20 cellular contexts compared by ENCODE assay signal in the genomic region with DNA sequence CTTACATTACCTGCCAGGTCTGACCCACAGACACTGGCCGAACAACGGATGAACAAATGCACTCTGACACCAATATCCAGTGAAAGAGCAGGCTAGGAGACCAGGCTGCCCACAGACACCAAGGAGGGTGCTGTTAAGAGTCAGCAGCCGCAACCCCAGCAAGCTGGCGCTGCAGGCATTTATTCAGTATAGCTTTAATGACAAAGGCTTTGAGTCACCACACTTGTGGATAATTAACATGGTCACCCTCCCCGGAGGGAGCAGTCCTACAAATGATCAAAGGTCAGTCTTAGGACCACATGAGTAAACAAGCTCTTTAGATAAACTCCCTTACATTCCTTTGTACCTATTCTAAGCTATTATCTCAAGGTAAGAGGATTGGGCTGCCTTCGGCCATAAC.
"Had no signal": no experiment of that assay in that cellular context is flagged by ENCODE, and none has a peak within 500 bp of the region (broad histone marks: within the 10 kb centered on the region; RNA-seq: fewer than 3 reads in every experiment).

No MANE protein-coding gene starts in this region.

- H3K27me3 ChIP-seq: foreskin keratinocyte, heart left ventricle, pancreas, suprapubic skin, thyroid gland had no signal

- H3K9me3 ChIP-seq: heart left ventricle, left ventricle myocardium inferior, lower lobe of right lung, pancreas, suprapubic skin, thyroid gland had no signal

- H3K36me3 ChIP-seq: heart left ventricle, left ventricle myocardium inferior, lower lobe of right lung, pancreas, suprapubic skin, thyroid gland had no signal

- H3K27ac ChIP-seq: foreskin keratinocyte, heart left ventricle, left ventricle myocardium inferior, lower lobe of right lung, pancreas, suprapubic skin, thyroid gland had no signal

- ATAC-seq: foreskin keratinocyte; heart left ventricle; lower lobe of right lung; natural killer cell; pancreas; right cardiac atrium; stimulated activated effector memory CD8-positive, alpha-beta T cell treated with anti-CD3 and anti-CD28 coated beads, Interleukin-12 subunit alpha, Interleukin-12 subunit beta, amount 100 ng/mL, for 72 hours; stimulated activated naive CD8-positive, alpha-beta T cell treated with anti-CD3 and anti-CD28 coated beads, Interleukin-15, Interleukin-2, amounts not matched to agents 100 U/mL and 50 U/mL, for 24 hours had no signal

- H3K4me3 ChIP-seq: heart left ventricle, left ventricle myocardium inferior, lower lobe of right lung, pancreas, suprapubic skin, thyroid gland had no signal

- H3K4me1 ChIP-seq: foreskin keratinocyte, heart left ventricle, left ventricle myocardium inferior, lower lobe of right lung, pancreas, suprapubic skin, thyroid gland had no signal

- FAIRE-seq: colon, endothelial cell of umbilical vein, keratinocyte, pancreas, urothelium cell line had no signal

- DNase-seq: erythroblast; foreskin keratinocyte; heart left ventricle; hypothalamus; left ventricle myocardium inferior; lower lobe of right lung; natural killer cell; occipital lobe; pancreas; right cardiac atrium; stimulated activated CD4-positive, alpha-beta T cell treated with anti-CD3 and anti-CD28 coated beads, Interleukin-4, amount 100 ng/mL, for 1 hour; stimulated activated CD8-positive, alpha-beta memory T cell treated with anti-CD3 and anti-CD28 coated beads, Interleukin-4, amount 100 ng/mL, for 48 hours; stimulated activated naive CD8-positive, alpha-beta T cell treated with anti-CD3 and anti-CD28 coated beads, Interleukin-15, Interleukin-2, amounts not matched to agents 100 U/mL and 50 U/mL, for 24 hours; thyroid gland had no signal
